22 cellular contexts compared by ENCODE assay signal in genomic region chr10:80131499-80131901, GRCh38. TPM values are rescaled to one million over a fixed set of nuclear protein-coding genes. Genes with fewer than 3 reads are reported as not detected.
DNase-seq lines count a peak whose midpoint lies in the region; ATAC-seq, FAIRE-seq and TF ChIP-seq lines count a peak whose summit lies in the region.
"Had no signal": no experiment of that assay in that cellular context is flagged by ENCODE, and none has a peak within 500 bp of the region (broad histone marks: within the 10 kb centered on the region; RNA-seq: fewer than 3 reads in every experiment).

No MANE protein-coding gene starts in this region.

- H3K4me1 ChIP-seq in H1 (replicated peaks in 1 of 4; ENCODE audit: control insufficient read depth in 3 of 4, insufficient read depth in 4 of 4, low read length in 3 of 4) = peaks cover 5 to 9% (median 9%) of the 10 kb centered on the region in 4 experiments; a peak in 6 of 7 replicates

- FAIRE-seq in H1 (lab: Jason Lieb, UNC) = peak; percentile 32

- no peak for TF ChIP-seq EP300 in H1 (IDR thresholded peaks at IDR 0.05; ENCODE audit: borderline replicate concordance in 1 of 2, low read depth in 2 of 2, low read length in 2 of 2)

- POLR2A ChIA-PET in H1 (lab: Charles Lee; ENCODE audit: partially characterized antibody) = interaction anchor here (1.1 to 3.2 kb wide), 4 partner anchors 12 to 73 kb away, joined by 3 to 12 read pairs (median 4); partner anchors contain the start of gene TMEM254

- H3K27me3 ChIP-seq in H7 (ENCODE audit: control insufficient read depth, insufficient read depth, low read length) (peaks cover 20% of the 10 kb centered on the region), H1 (replicated peaks in 1 of 4; ENCODE audit: control insufficient read depth in 3 of 4, extremely low read depth in 1 of 4, insufficient read depth in 3 of 4, low read length in 3 of 4) (peaks cover 0 to 11% (median 8%) of the 10 kb centered on the region in 4 experiments; a peak in 4 of 7 replicates)

- no peak for TF ChIP-seq RAD21 in H1 (IDR thresholded peaks at IDR 0.05 in 1 of 2, conservative IDR thresholded peaks at IDR 0.05 in 1 of 2; ENCODE audit: low read depth in 2 of 2, low read length in 2 of 2)

- CTCF ChIA-PET in H1 (lab: Charles Lee; ENCODE audit: partially characterized antibody) = interaction anchor here (0.6 to 5.3 kb wide), 12 partner anchors 9 to 667 kb away, joined by 3 to 57 read pairs (median 6); no protein-coding TSS in a partner anchor

- H3K79me1 ChIP-seq in H1 (ENCODE audit: low read depth, low read length) = no peaks in the 10 kb centered on the region

- H3K4me3 ChIP-seq in H7 (ENCODE audit: insufficient read depth, low read depth, low read length) = no peak overlapping the region
- peak overlapping the region in 1 of 4 experiments; percentile 76; a peak in 1 of 8 replicates for H3K4me3 ChIP-seq in H1 (ENCODE audit: extremely low read depth in 1 of 4, insufficient read depth in 2 of 4, low read depth in 3 of 4, low read length in 4 of 4)

- H4K8ac ChIP-seq in H1 (ENCODE audit: extremely low read depth, insufficient read depth, low read length) = no peak overlapping the region

- no peak overlapping the region for H3K27ac ChIP-seq in H1 (ENCODE audit: low read depth, low read length)

- H3K4me2 ChIP-seq in H1 (ENCODE audit: insufficient read depth in 1 of 2, low read depth in 2 of 2, low read length in 2 of 2) = peak overlapping the region; percentile 68 to 79; a peak in 2 of 4 replicates

- peak overlapping the region in 2 of 3 experiments; percentile 52 to 71 for H3K27ac Mint-ChIP-seq in nephron
- H3K27ac Mint-ChIP-seq: activated CD4-positive, alpha-beta memory T cell treated with anti-CD3 and anti-CD28 coated beads, Interleukin-2, amount 10 ng/mL, durations not matched to agents 7 days and 5 days; activated naive CD4-positive, alpha-beta T cell treated with anti-CD3 and anti-CD28 coated beads, Interleukin-2, amount 10 ng/mL, durations not matched to agents 7 days and 5 days; CD4-positive, alpha-beta memory T cell; dendritic cell treated with granulocyte-macrophage colony-stimulating factor and Interleukin-4, amounts not matched to agents 40 ng/mL and 50 ng/mL, for 4 days; stimulated activated memory B cell treated with anti-CD40 and anti-IgM and Interleukin-4, amounts not matched to agents 10 μg/mL and 1 μg/mL and 100 μg/mL, for 72 hours; T-helper 1 cell treated with Interleukin-12 subunit alpha and Interleukin-12 subunit beta and Interleukin-4 antibody, amounts not matched to agents 30 μg/mL and 1 μg/mL, for 36 hours had no signal

- H2BK15ac ChIP-seq in H1 (ENCODE audit: low read length) = no peak overlapping the region

- no peak overlapping the region for H2BK120ac ChIP-seq in H1 (replicated peaks; ENCODE audit: low read depth, low read length)

- no peak overlapping the region for H2BK20ac ChIP-seq in H1 (ENCODE audit: low read length)

- no peaks in the 10 kb centered on the region for H3K36me3 ChIP-seq in H7 (replicated peaks; ENCODE audit: control insufficient read depth, insufficient read depth, low read length)
- H3K36me3 ChIP-seq in H1 (ENCODE audit: control insufficient read depth in 2 of 4, insufficient read depth in 4 of 4, low read length in 3 of 4) = no peaks in the 10 kb centered on the region
- H3K36me3 ChIP-seq: gastrocnemius medialis had no signal

- WGBS in H1 (ENCODE audit: extremely low coverage in 1 of 2, insufficient coverage in 1 of 2, insufficient read length in 1 of 2, insufficient replicate concordance in 2 of 2, low coverage in 1 of 2, low lambda C conversion rate in 2 of 2, missing lambda C conversion rate in 1 of 2), 2 experiments = 52% methylated on average over 6 of the region's 6 CpGs; no CpG with 5 or more reads in 1 of the 2 experiments

- H2AFZ ChIP-seq in H1 (ENCODE audit: low read length) = no peak overlapping the region

- no peak overlapping the region for H2BK5ac ChIP-seq in H1 (ENCODE audit: low read depth, low read length)

- H3K36me3 Mint-ChIP-seq in nephron (ENCODE audit: low read depth) = no peaks in the 10 kb centered on the region
- H3K36me3 Mint-ChIP-seq: activated naive CD4-positive, alpha-beta T cell treated with anti-CD3 and anti-CD28 coated beads, Interleukin-2, amount 10 ng/mL, durations not matched to agents 7 days and 5 days; CD4-positive, alpha-beta memory T cell; naive thymus-derived CD8-positive, alpha-beta T cell; stimulated activated memory B cell treated with anti-CD40 and anti-IgM and Interleukin-4, amounts not matched to agents 10 μg/mL and 1 μg/mL and 100 μg/mL, for 72 hours had no signal

- peaks cover 34% of the 10 kb centered on the region for H3K27me3 Mint-ChIP-seq in nephron (ENCODE audit: low read depth)

- H3K23me2 ChIP-seq in H1 (ENCODE audit: low read depth, low read length) = peaks cover 2% of the 10 kb centered on the region; the same call in 1 of the 2 replicates

- H3K14ac ChIP-seq in H1 (ENCODE audit: insufficient read length) = no peak overlapping the region

- no peak overlapping the region for H4K91ac ChIP-seq in H1 (replicated peaks; ENCODE audit: insufficient read length, low read length)

- no peak overlapping the region for H2AK5ac ChIP-seq in H1 (ENCODE audit: low read depth, low read length)

- peak; percentile 53 for DNase-seq in A172 (ENCODE audit: low spot score)
- peak; percentile 72 for DNase-seq in H7
- DNase-seq in H1 (ENCODE audit: low read depth in 1 of 2, low spot score in 2 of 2) = no peak
- no peak for DNase-seq in cerebellum (ENCODE audit: low spot score)
- no peak for DNase-seq in NCI-H128 (lab: John Stamatoyannopoulos, UW; ENCODE audit: unreplicated experiment)
- no peak for DNase-seq in NCI-H2081 treated with DMSO at 0.1 percent for 48 hours (lab: John Stamatoyannopoulos, UW)
- DNase-seq: activated CD4-positive, alpha-beta memory T cell treated with anti-CD3 and anti-CD28 coated beads, Interleukin-2, amount 10 ng/mL, durations not matched to agents 7 days and 5 days; activated naive CD4-positive, alpha-beta T cell treated with anti-CD3 and anti-CD28 coated beads, Interleukin-2, amount 10 ng/mL, durations not matched to agents 7 days and 5 days; activated T-cell treated with anti-CD3 and anti-CD28 coated beads, Interleukin-2, amount 50 U/mL, for 1 hour; CD4-positive, alpha-beta memory T cell; gastrocnemius medialis; GOT3; KBM-7; naive thymus-derived CD8-positive, alpha-beta T cell; NCI-H2081; NCI-H69; stimulated activated CD4-positive, alpha-beta T cell treated with anti-CD3 and anti-CD28 coated beads, Interleukin-15, amount 100 ng/mL, for 24 hours had no signal

- no peaks in the 10 kb centered on the region for H3K9me3 ChIP-seq in H1 (ENCODE audit: insufficient read depth in 2 of 2, low read depth in 1 of 2, low read length in 1 of 2)
- H3K9me3 ChIP-seq: gastrocnemius medialis had no signal

- no peak overlapping the region for H3K4ac ChIP-seq in H1 (replicated peaks; ENCODE audit: insufficient read length, low read depth, low read length)

- no peak overlapping the region; the same call in 1 of the 2 replicates for H2BK12ac ChIP-seq in H1 (ENCODE audit: low read depth, low read length)

- peak overlapping the region; percentile 59 to 77 (median 70) for H3K4me3 Mint-ChIP-seq in nephron
- H3K4me3 Mint-ChIP-seq: activated CD4-positive, alpha-beta memory T cell treated with anti-CD3 and anti-CD28 coated beads, Interleukin-2, amount 10 ng/mL, durations not matched to agents 7 days and 5 days; activated naive CD4-positive, alpha-beta T cell treated with anti-CD3 and anti-CD28 coated beads, Interleukin-2, amount 10 ng/mL, durations not matched to agents 7 days and 5 days; CD4-positive, alpha-beta memory T cell; dendritic cell treated with granulocyte-macrophage colony-stimulating factor and Interleukin-4, amounts not matched to agents 40 ng/mL and 50 ng/mL, for 4 days; stimulated activated memory B cell treated with anti-CD40 and anti-IgM and Interleukin-4, amounts not matched to agents 10 μg/mL and 1 μg/mL and 100 μg/mL, for 72 hours; T-helper 1 cell treated with Interleukin-12 subunit alpha and Interleukin-12 subunit beta and Interleukin-4 antibody, amounts not matched to agents 30 μg/mL and 1 μg/mL, for 36 hours had no signal

- H3K9me3 Mint-ChIP-seq in nephron = no peaks in the 10 kb centered on the region
- H3K9me3 Mint-ChIP-seq: activated CD4-positive, alpha-beta memory T cell treated with anti-CD3 and anti-CD28 coated beads, Interleukin-2, amount 10 ng/mL, durations not matched to agents 7 days and 5 days; activated naive CD4-positive, alpha-beta T cell treated with anti-CD3 and anti-CD28 coated beads, Interleukin-2, amount 10 ng/mL, durations not matched to agents 7 days and 5 days; CD4-positive, alpha-beta memory T cell; dendritic cell treated with granulocyte-macrophage colony-stimulating factor and Interleukin-4, amounts not matched to agents 40 ng/mL and 50 ng/mL, for 4 days; naive thymus-derived CD8-positive, alpha-beta T cell; stimulated activated memory B cell treated with anti-CD40 and anti-IgM and Interleukin-4, amounts not matched to agents 10 μg/mL and 1 μg/mL and 100 μg/mL, for 72 hours; T-helper 1 cell treated with Interleukin-12 subunit alpha and Interleukin-12 subunit beta and Interleukin-4 antibody, amounts not matched to agents 30 μg/mL and 1 μg/mL, for 36 hours had no signal

- TF ChIP-seq CTCF in H1 (IDR thresholded peaks at IDR 0.05; ENCODE audit: control extremely low read depth in 1 of 3, insufficient read depth in 1 of 3, low read depth in 1 of 3, low read length in 3 of 3) (no peak), nephron (IDR thresholded peaks at IDR 0.05; ENCODE audit: unreplicated experiment in 3 of 3) (no peak)

- H3K79me2 ChIP-seq in H1 (ENCODE audit: control insufficient read depth in 1 of 2, insufficient read depth in 2 of 2, low read length in 2 of 2) = no peaks in the 10 kb centered on the region

- ATAC-seq in GM18517 (IDR thresholded peaks at IDR 0.05; ENCODE audit: unreplicated experiment) = no peak
- ATAC-seq: gastrocnemius medialis; naive thymus-derived CD8-positive, alpha-beta T cell; stimulated activated memory B cell treated with anti-CD40 and anti-IgM and Interleukin-4, amounts not matched to agents 10 μg/mL and 1 μg/mL and 100 μg/mL, for 72 hours had no signal

- no peak overlapping the region for H3K23ac ChIP-seq in H1 (ENCODE audit: insufficient read length)

- H3K56ac ChIP-seq in H1 (replicated peaks; ENCODE audit: insufficient read length, low read depth, low read length) = no peak overlapping the region

- peak overlapping the region; percentile 2; the same call in 1 of the 2 replicates for H3K18ac ChIP-seq in H1 (ENCODE audit: extremely low read depth, low read length)

- H3K4me1 Mint-ChIP-seq in nephron = peaks cover 22% of the 10 kb centered on the region
- H3K4me1 Mint-ChIP-seq: activated naive CD4-positive, alpha-beta T cell treated with anti-CD3 and anti-CD28 coated beads, Interleukin-2, amount 10 ng/mL, durations not matched to agents 7 days and 5 days had no signal

- TF ChIP-seq POLR2A in H1 (IDR thresholded peaks at IDR 0.05; ENCODE audit: control extremely low read depth in 1 of 2, low read depth in 2 of 2, low read length in 2 of 2) = no peak

- no peak overlapping the region for H4K5ac ChIP-seq in H1 (ENCODE audit: insufficient read length, low read depth, low read length)

- no peak overlapping the region for H3K9ac ChIP-seq in H1 (replicated peaks in 1 of 4; ENCODE audit: extremely low read depth in 1 of 4, low read depth in 3 of 4, low read length in 3 of 4)

- H4K20me1 ChIP-seq in H1 (replicated peaks in 1 of 2; ENCODE audit: control insufficient read depth in 1 of 2, insufficient read depth in 2 of 2, low read length in 2 of 2) = no peaks in the 10 kb centered on the region

RNA-seq across cellular contexts. Expression of gene PLAC9, which starts 1.0 kb away (rescaled TPM):
- 0.21 TPM in 1 of 2 replicates, not detected in the other for total RNA-seq in A172 (2014; rRNA removed; shearing (Covaris generic))
- 4.9 and 5.1 TPM in 2 replicates for total RNA-seq in H7 (2014; rRNA removed; shearing (Covaris generic))
- 12.4 and 16.7 TPM in 2 replicates for total RNA-seq in H1 (2021; fragmentation: NEBNext Ultra II Directional; extraction: Animal tissue kit (Norgen Biotek cat#: 25700))
- 8.4 and 12.9 TPM in 2 replicates for polyA plus RNA-seq in H1 (2011; rRNA removed)
- polyA plus RNA-seq in H1 (2011; cell fraction: cytosol; rRNA removed) = 7.4 TPM
- polyA plus RNA-seq in H1 (2011; cell fraction: nucleus; rRNA removed) = 9.3 TPM
- polyA plus RNA-seq in H1 (2012, experiment 1 of 2) = 8.1 to 17.1 TPM (median 14.4 TPM) in 4 replicates
- polyA plus RNA-seq in H1 (2012, experiment 2 of 2) = 16.4 TPM
- polyA plus RNA-seq in H1 (2013, experiment 1 of 2) = 10.9 TPM
- polyA plus RNA-seq in H1 (2013, experiment 2 of 2) = 10.9 TPM
- polyA minus RNA-seq in H1 (2011; rRNA and poly(A)+ RNA removed) = 1.2 and 1.8 TPM in 2 replicates
- polyA minus RNA-seq in H1 (2011; cell fraction: cytosol; rRNA and poly(A)+ RNA removed) = 3.3 TPM
- polyA minus RNA-seq in H1 (2011; cell fraction: nucleus; rRNA and poly(A)+ RNA removed) = 2.9 TPM
- 6.3 TPM for total RNA-seq in cerebellum
- total RNA-seq: activated CD4-positive, alpha-beta memory T cell treated with anti-CD3 and anti-CD28 coated beads, Interleukin-2, amount 10 ng/mL, durations not matched to agents 7 days and 5 days; CD4-positive, alpha-beta memory T cell; naive thymus-derived CD8-positive, alpha-beta T cell had no signal

RNA-seq across cellular contexts. Expression of gene TMEM254, which starts 53.0 kb away (rescaled TPM):
- 12.1 and 14.0 TPM in 2 replicates for total RNA-seq in A172 (2014; rRNA removed; shearing (Covaris generic))
- 18.4 TPM in 2 replicates for total RNA-seq in H7 (2014; rRNA removed; shearing (Covaris generic))
- 26.4 and 26.9 TPM in 2 replicates for total RNA-seq in H1 (2021; fragmentation: NEBNext Ultra II Directional; extraction: Animal tissue kit (Norgen Biotek cat#: 25700))
- polyA plus RNA-seq in H1 (2011; rRNA removed) = 38.7 and 61.2 TPM in 2 replicates
- 44.4 TPM for polyA plus RNA-seq in H1 (2011; cell fraction: cytosol; rRNA removed)
- 19.8 TPM for polyA plus RNA-seq in H1 (2011; cell fraction: nucleus; rRNA removed)
- polyA plus RNA-seq in H1 (2012, experiment 1 of 2) = 24.4 to 32.5 TPM (median 27.6 TPM) in 4 replicates
- 17.7 TPM for polyA plus RNA-seq in H1 (2012, experiment 2 of 2)
- polyA plus RNA-seq in H1 (2013, experiment 1 of 2) = 32.6 TPM
- 39.2 TPM for polyA plus RNA-seq in H1 (2013, experiment 2 of 2)
- polyA minus RNA-seq in H1 (2011; rRNA and poly(A)+ RNA removed) = 39.0 and 53.2 TPM in 2 replicates
- 12.3 TPM for polyA minus RNA-seq in H1 (2011; cell fraction: cytosol; rRNA and poly(A)+ RNA removed)
- polyA minus RNA-seq in H1 (2011; cell fraction: nucleus; rRNA and poly(A)+ RNA removed) = 13.1 TPM
- 12.5 TPM for total RNA-seq in cerebellum

Comparison
In these comparisons a context has a peak if more than half of its experiments do, and no peak if none do; other contexts are left out.
1. DNase-seq: peak in A172 (single experiment) and H7 (single experiment); none in H1 (0 of 2), cerebellum (single experiment), NCI-H128 (single experiment) and NCI-H2081 treated with DMSO at 0.1 percent for 48 hours (single experiment).